In the genomic region with DNA sequence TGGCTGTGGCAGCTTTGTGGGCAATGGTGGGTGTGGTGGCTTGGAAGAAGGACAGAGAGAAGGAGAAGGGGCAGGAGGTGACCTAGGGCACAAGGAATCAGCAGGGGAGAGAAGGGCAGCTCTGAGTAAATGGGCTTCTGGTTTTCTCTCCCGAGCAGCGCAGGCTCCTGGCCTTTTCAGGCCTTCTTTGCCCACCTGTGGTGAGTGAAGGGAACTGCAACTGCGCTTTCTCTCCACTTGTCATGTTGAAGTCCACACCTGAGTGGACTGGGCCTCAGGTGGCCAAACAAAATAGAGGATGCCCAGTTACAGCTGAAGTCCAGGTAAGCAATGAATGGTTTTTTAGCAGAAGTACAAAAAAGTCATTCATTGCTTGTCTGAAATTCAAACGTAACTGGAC, we compare ENCODE assay signal across 1 cellular context.
TF ChIP-seq lines count a peak whose summit lies in the region.

No MANE protein-coding gene starts in this region.

TF ChIP-seq in GM23338, 12 proteins besides CTCF, POLR2A, EP300 and RAD21 (continued from another document):
- no peak for TF ChIP-seq REST (IDR thresholded peaks at IDR 0.05; ENCODE audit: unreplicated experiment)
- TF ChIP-seq, protein P1, sequence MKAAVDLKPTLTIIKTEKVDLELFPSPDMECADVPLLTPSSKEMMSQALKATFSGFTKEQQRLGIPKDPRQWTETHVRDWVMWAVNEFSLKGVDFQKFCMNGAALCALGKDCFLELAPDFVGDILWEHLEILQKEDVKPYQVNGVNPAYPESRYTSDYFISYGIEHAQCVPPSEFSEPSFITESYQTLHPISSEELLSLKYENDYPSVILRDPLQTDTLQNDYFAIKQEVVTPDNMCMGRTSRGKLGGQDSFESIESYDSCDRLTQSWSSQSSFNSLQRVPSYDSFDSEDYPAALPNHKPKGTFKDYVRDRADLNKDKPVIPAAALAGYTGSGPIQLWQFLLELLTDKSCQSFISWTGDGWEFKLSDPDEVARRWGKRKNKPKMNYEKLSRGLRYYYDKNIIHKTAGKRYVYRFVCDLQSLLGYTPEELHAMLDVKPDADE (IDR thresholded peaks at IDR 0.05): no peak
